9 cellular contexts compared by ENCODE assay signal in genomic region chr17:82753201-82753464, GRCh38. TPM values are rescaled to one million over a fixed set of nuclear protein-coding genes. Genes with fewer than 3 reads are reported as not detected.
DNase-seq lines count a peak whose midpoint lies in the region; ATAC-seq and TF ChIP-seq lines count a peak whose summit lies in the region.
"Had no signal": no experiment of that assay in that cellular context is flagged by ENCODE, and none has a peak within 500 bp of the region (broad histone marks: within the 10 kb centered on the region; RNA-seq: fewer than 3 reads in every experiment).

No MANE protein-coding gene starts in this region.

- peak overlapping the region; percentile 11 for H3K27ac Mint-ChIP-seq in activated naive CD8-positive, alpha-beta T cell treated with anti-CD3 and anti-CD28 coated beads, Interleukin-2, amount 50 U/mL, for 24 hours

- H3K4me1 Mint-ChIP-seq in activated naive CD8-positive, alpha-beta T cell treated with anti-CD3 and anti-CD28 coated beads, Interleukin-2, amount 50 U/mL, for 24 hours = peaks cover 29% of the 10 kb centered on the region

- peak overlapping the region; percentile 85 for H3K4me3 Mint-ChIP-seq in activated naive CD8-positive, alpha-beta T cell treated with anti-CD3 and anti-CD28 coated beads, Interleukin-2, amount 50 U/mL, for 24 hours

- H3K27me3 ChIP-seq in heart left ventricle (no peaks in the 10 kb centered on the region), right lobe of liver (no peaks in the 10 kb centered on the region), upper lobe of right lung (no peaks in the 10 kb centered on the region)

- intact Hi-C loops in heart left ventricle (cut with DNase I) (loop anchor here in 2 of 10 donors (5.0 kb wide), 2 partner anchors 36 to 106 kb away; partner anchors contain the start of genes FN3KRP (in 1 of the 2) and WDR45B (in 1 of the 2)), left ventricle myocardium superior (cut with micrococcal nuclease) (no loop called here), right lobe of liver (cut with DNase I) (loop anchor here in 1 of 2 donors (10.0 kb wide), 1 partner anchor 88 kb away; no protein-coding TSS in a partner anchor), upper lobe of right lung (cut with DNase I) (no loop called here)

- DNase-seq in heart left ventricle = no peak
- no peak for DNase-seq in left ventricle myocardium superior
- DNase-seq in activated naive CD8-positive, alpha-beta T cell treated with anti-CD3 and anti-CD28 coated beads, Interleukin-2, amount 50 U/mL, for 24 hours = no peak
- DNase-seq in right lobe of liver = peak in 1 of 3 donors; percentile 11
- DNase-seq in upper lobe of right lung = no peak
- no peak for DNase-seq in NCI-H2081 treated with DMSO at 0.1 percent for 48 hours (lab: John Stamatoyannopoulos, UW)
- DNase-seq: stimulated activated CD4-positive, alpha-beta T cell treated with anti-CD3 and anti-CD28 coated beads, Interleukin-2, amount 100 ng/mL, for 24 hours had no signal

- H3K4me1 ChIP-seq in heart left ventricle (peaks cover 6 to 19% (median 12%) of the 10 kb centered on the region in 12 donors), right lobe of liver (peaks cover 0 to 7% (median 0%) of the 10 kb centered on the region in 4 donors), upper lobe of right lung (peaks cover 6% of the 10 kb centered on the region)

- H3K9me3 ChIP-seq in heart left ventricle = no peaks in the 10 kb centered on the region
- no peaks in the 10 kb centered on the region for H3K9me3 ChIP-seq in right lobe of liver
- no peaks in the 10 kb centered on the region for H3K9me3 ChIP-seq in upper lobe of right lung

- H3K27ac ChIP-seq in heart left ventricle = no peak overlapping the region
- no peak overlapping the region for H3K27ac ChIP-seq in right lobe of liver
- no peak overlapping the region for H3K27ac ChIP-seq in upper lobe of right lung

- WGBS in heart left ventricle, 4 donors = 46 to 63% (median 56%) methylated on average over 8 of the region's 8 CpGs
- 64% methylated on average over 4 of the region's 8 CpGs for WGBS in right lobe of liver (ENCODE audit: insufficient coverage, low coverage, low lambda C conversion rate, missing lambda C conversion rate)

- H3K4me3 ChIP-seq in heart left ventricle (peak overlapping the region in 9 of 12 donors; percentile 70 to 93 (median 84)), right lobe of liver (peak overlapping the region in 2 of 3 donors; percentile 86 to 96), upper lobe of right lung (peak overlapping the region; percentile 83)

- H3K27me3 Mint-ChIP-seq in activated naive CD8-positive, alpha-beta T cell treated with anti-CD3 and anti-CD28 coated beads, Interleukin-2, amount 50 U/mL, for 24 hours = no peaks in the 10 kb centered on the region

- no peak for TF ChIP-seq CTCF in heart left ventricle (IDR thresholded peaks at IDR 0.05)
- no peak for TF ChIP-seq CTCF in right lobe of liver (IDR thresholded peaks at IDR 0.05)
- no peak for TF ChIP-seq CTCF in upper lobe of right lung (IDR thresholded peaks at IDR 0.05)

- no peaks in the 10 kb centered on the region for H3K9me3 Mint-ChIP-seq in activated naive CD8-positive, alpha-beta T cell treated with anti-CD3 and anti-CD28 coated beads, Interleukin-2, amount 50 U/mL, for 24 hours

- ATAC-seq in heart left ventricle = no peak
- ATAC-seq in left ventricle myocardium superior = no peak
- ATAC-seq in activated naive CD8-positive, alpha-beta T cell treated with anti-CD3 and anti-CD28 coated beads, Interleukin-2, amount 50 U/mL, for 24 hours = no peak
- no peak for ATAC-seq in right lobe of liver
- no peak for ATAC-seq in upper lobe of right lung
- no peak for ATAC-seq in GM19324 (IDR thresholded peaks at IDR 0.05; ENCODE audit: low FRiP score, unreplicated experiment)
- no peak for ATAC-seq in HG03196 (IDR thresholded peaks at IDR 0.05; ENCODE audit: unreplicated experiment)

- TF ChIP-seq POLR2A in heart left ventricle (IDR thresholded peaks at IDR 0.05) (no peak), right lobe of liver (IDR thresholded peaks at IDR 0.05) (no peak)

- H3K36me3 ChIP-seq in heart left ventricle = peaks cover 0 to 21% (median 11%) of the 10 kb centered on the region in 9 donors
- H3K36me3 ChIP-seq in right lobe of liver = no peaks in the 10 kb centered on the region
- H3K36me3 ChIP-seq in upper lobe of right lung = no peaks in the 10 kb centered on the region

- peaks cover 22% of the 10 kb centered on the region for H3K36me3 Mint-ChIP-seq in activated naive CD8-positive, alpha-beta T cell treated with anti-CD3 and anti-CD28 coated beads, Interleukin-2, amount 50 U/mL, for 24 hours (ENCODE audit: low read depth)

RNA-seq across cellular contexts. Expression of gene TBCD, which starts 1.3 kb away (rescaled TPM):
- total RNA-seq in heart left ventricle (10 to 100 TPM; 36.9 to 98.4 (median 54.9) TPM), left ventricle myocardium superior (53.4 TPM), right lobe of liver (10 to 100 TPM; 28.0 to 55.7 (median 41.3) TPM), upper lobe of right lung (84.5 TPM)
- 10 to 100 TPM; 60.9 to 81.6 TPM for polyA plus RNA-seq in heart left ventricle

RNA-seq across cellular contexts. Expression of gene FN3K, which starts 17.7 kb away (rescaled TPM):
- total RNA-seq in heart left ventricle (100 to 1,000 TPM in 3 of 9 donors, 10 to 100 TPM in 6; 15.5 to 121 (median 69.4) TPM), left ventricle myocardium superior (92.6 TPM), right lobe of liver (10 to 100 TPM; 29.6 to 61.6 (median 45.5) TPM), upper lobe of right lung (27.4 TPM)
- 100 to 1,000 TPM in 1 of 2 donors, 10 to 100 TPM in 1; 44.7 to 102 TPM for polyA plus RNA-seq in heart left ventricle

RNA-seq across cellular contexts. Expression of gene FN3KRP, which starts 36.6 kb away (rescaled TPM):
- total RNA-seq in heart left ventricle (10 to 100 TPM in 7 of 9 donors, 1 to 10 TPM in 2; 6.8 to 20.3 (median 15.8) TPM), left ventricle myocardium superior (14.0 TPM), right lobe of liver (10 to 100 TPM in 4 of 6 experiments, 1 to 10 TPM in 2; 7.6 to 24.8 (median 14.3) TPM), upper lobe of right lung (21.4 TPM)
- polyA plus RNA-seq in heart left ventricle = 10 to 100 TPM; 11.5 to 23.1 TPM

RNA-seq across cellular contexts. Expression of gene RAB40B, which starts 54.6 kb away (rescaled TPM):
- 10 to 100 TPM; 15.2 to 37.7 (median 23.7) TPM for total RNA-seq in heart left ventricle
- 10 to 100 TPM; 10.9 to 13.3 TPM for polyA plus RNA-seq in heart left ventricle
- 21.3 TPM for total RNA-seq in left ventricle myocardium superior
- total RNA-seq in right lobe of liver = 10 to 100 TPM in 3 of 6 experiments, 1 to 10 TPM in 3; 3.7 to 12.5 (median 9.3) TPM
- total RNA-seq in upper lobe of right lung = 11.5 TPM
